9 cellular contexts compared by ENCODE assay signal in genomic region chr15:50107591-50108408, GRCh38. TPM values are rescaled to one million over a fixed set of nuclear protein-coding genes. Genes with fewer than 3 reads are reported as not detected.
DNase-seq lines count a peak whose midpoint lies in the region; ATAC-seq and TF ChIP-seq lines count a peak whose summit lies in the region.
"Had no signal": no experiment of that assay in that cellular context is flagged by ENCODE, and none has a peak within 500 bp of the region (broad histone marks: within the 10 kb centered on the region; RNA-seq: fewer than 3 reads in every experiment).

No MANE protein-coding gene starts in this region.

- H3K36me3 ChIP-seq in skeletal muscle tissue (ENCODE audit: control insufficient read depth in 3 of 3, insufficient read depth in 3 of 3, low read length in 3 of 3) = no peaks in the 10 kb centered on the region
- no peaks in the 10 kb centered on the region for H3K36me3 ChIP-seq in gastrocnemius medialis

- no peak for TF ChIP-seq CTCF in activated CD8-positive, alpha-beta T cell treated with anti-CD3 and anti-CD28 coated beads for 36 hours (IDR thresholded peaks at IDR 0.05)
- TF ChIP-seq CTCF in gastrocnemius medialis (IDR thresholded peaks at IDR 0.05 in 4 of 5, conservative IDR thresholded peaks at IDR 0.05 in 1 of 5) = no peak

- CTCF ChIA-PET in activated CD8-positive, alpha-beta T cell treated with anti-CD3 and anti-CD28 coated beads for 36 hours (lab: Charles Lee) = no interaction called here

- intact Hi-C loops in activated CD8-positive, alpha-beta T cell treated with anti-CD3 and anti-CD28 coated beads for 36 hours (cut with micrococcal nuclease) = no loop called here
- intact Hi-C loops in gastrocnemius medialis (cut with DNase I; ENCODE audit: low total_unique reads) = loop anchor here (5.0 kb wide), 1 partner anchor 50 kb away; no protein-coding TSS in a partner anchor

- no peak for TF ChIP-seq POLR2A in gastrocnemius medialis (IDR thresholded peaks at IDR 0.05)

- in situ Hi-C loops in gastrocnemius medialis (cut with MboI; ENCODE audit: low sequenced_read_pairs in 4 of 4) = no loop called here

- no peak overlapping the region for H3K4me3 Mint-ChIP-seq in activated CD8-positive, alpha-beta T cell treated with anti-CD3 and anti-CD28 coated beads for 36 hours

- ATAC-seq in HG03103 (IDR thresholded peaks at IDR 0.05; ENCODE audit: low read depth, unreplicated experiment) = peak; percentile 95
- ATAC-seq in activated CD8-positive, alpha-beta T cell treated with anti-CD3 and anti-CD28 coated beads for 36 hours = peak; percentile 87
- ATAC-seq in gastrocnemius medialis = no peak

- DNase-seq in stimulated activated CD8-positive, alpha-beta memory T cell treated with anti-CD3 and anti-CD28 coated beads, Interleukin-15, amount 100 ng/mL, for 48 hours (ENCODE audit: low read depth in 2 of 2) = peak; percentile 19 to 27
- DNase-seq in stimulated activated CD8-positive, alpha-beta memory T cell treated with anti-CD3 and anti-CD28 coated beads, Interleukin-4, amount 100 ng/mL, for 48 hours = no peak
- DNase-seq in activated CD8-positive, alpha-beta T cell treated with anti-CD3 and anti-CD28 coated beads for 36 hours = peak; percentile 61
- DNase-seq in retina = no peak
- DNase-seq in gastrocnemius medialis = no peak
- no peak for DNase-seq in epidermal melanocyte (ENCODE audit: insufficient read length, low spot score)

- H3K36me3 Mint-ChIP-seq in activated CD8-positive, alpha-beta T cell treated with anti-CD3 and anti-CD28 coated beads for 36 hours (ENCODE audit: low read depth) = no peaks in the 10 kb centered on the region

- peaks cover 38% of the 10 kb centered on the region for H3K4me1 Mint-ChIP-seq in activated CD8-positive, alpha-beta T cell treated with anti-CD3 and anti-CD28 coated beads for 36 hours (ENCODE audit: low read depth)

- no peaks in the 10 kb centered on the region for H3K4me1 ChIP-seq in skeletal muscle tissue (ENCODE audit: control insufficient read depth in 3 of 3, insufficient read depth in 3 of 3, low read length in 3 of 3)
- no peaks in the 10 kb centered on the region for H3K4me1 ChIP-seq in gastrocnemius medialis

- peak overlapping the region; percentile 19 for H3K27ac ChIP-seq in skeletal muscle tissue (ENCODE audit: low read depth, low read length)
- H3K27ac ChIP-seq in gastrocnemius medialis = no peak overlapping the region

- POLR2A ChIA-PET in activated CD8-positive, alpha-beta T cell treated with anti-CD3 and anti-CD28 coated beads for 36 hours (lab: Charles Lee) = no interaction called here

- H3K9ac ChIP-seq in skeletal muscle tissue (ENCODE audit: low read depth in 1 of 3, low read length in 3 of 3) = no peak overlapping the region

- H3K27me3 ChIP-seq in skeletal muscle tissue (ENCODE audit: control insufficient read depth in 3 of 3, insufficient read depth in 3 of 3, low read length in 3 of 3) (no peaks in the 10 kb centered on the region), gastrocnemius medialis (no peaks in the 10 kb centered on the region)

- H3K9me3 ChIP-seq in skeletal muscle tissue (ENCODE audit: control insufficient read depth in 3 of 3, low read length in 3 of 3) = no peaks in the 10 kb centered on the region
- H3K9me3 ChIP-seq in gastrocnemius medialis = no peaks in the 10 kb centered on the region

- no peak overlapping the region for H3K4me3 ChIP-seq in skeletal muscle tissue (ENCODE audit: low read length in 3 of 3)
- no peak overlapping the region for H3K4me3 ChIP-seq in gastrocnemius medialis

- H3K27ac Mint-ChIP-seq in activated CD8-positive, alpha-beta T cell treated with anti-CD3 and anti-CD28 coated beads for 36 hours = peak overlapping the region; percentile 77

- no peaks in the 10 kb centered on the region for H3K9me3 Mint-ChIP-seq in activated CD8-positive, alpha-beta T cell treated with anti-CD3 and anti-CD28 coated beads for 36 hours

- H3K27me3 Mint-ChIP-seq in activated CD8-positive, alpha-beta T cell treated with anti-CD3 and anti-CD28 coated beads for 36 hours = peaks cover 2% of the 10 kb centered on the region

RNA-seq across cellular contexts. Expression of gene ATP8B4, which starts 11.2 kb away (rescaled TPM):
- 1 to 10 TPM; 4.6 to 5.8 TPM for total RNA-seq in activated CD8-positive, alpha-beta T cell treated with anti-CD3 and anti-CD28 coated beads for 36 hours
- total RNA-seq in skeletal muscle tissue (15.1 TPM), gastrocnemius medialis (1 to 10 TPM; 1.7 to 3.4 (median 2.4) TPM)
- total RNA-seq: Daoy had no signal

Comparison
In these comparisons a context has a peak if more than half of its experiments do, and no peak if none do; other contexts are left out.
1. DNase-seq: peak in stimulated activated CD8-positive, alpha-beta memory T cell treated with anti-CD3 and anti-CD28 coated beads, Interleukin-15, amount 100 ng/mL, for 48 hours (2 of 2) and activated CD8-positive, alpha-beta T cell treated with anti-CD3 and anti-CD28 coated beads for 36 hours (single experiment); none in stimulated activated CD8-positive, alpha-beta memory T cell treated with anti-CD3 and anti-CD28 coated beads, Interleukin-4, amount 100 ng/mL, for 48 hours (single experiment), retina (single experiment), gastrocnemius medialis (0 of 2) and epidermal melanocyte (single experiment).
2. ATAC-seq: peak in HG03103 (single experiment) and activated CD8-positive, alpha-beta T cell treated with anti-CD3 and anti-CD28 coated beads for 36 hours (single experiment); none in gastrocnemius medialis (0 of 2).